In genomic region chr16:71461686-71462648, GRCh38 we compare ENCODE assay signal across 1 cellular context.
TF ChIP-seq lines count a peak whose summit lies in the region.

Gene ZNF23, minus strand, starts transcription at chr16:71462247. Its CDS starts 5,451 bp downstream, at chr16:71456796.

TF ChIP-seq in HepG2, 621 proteins besides CTCF, POLR2A, EP300 and RAD21 (continued from another document and continues in another):
- TF ChIP-seq, protein P1, sequence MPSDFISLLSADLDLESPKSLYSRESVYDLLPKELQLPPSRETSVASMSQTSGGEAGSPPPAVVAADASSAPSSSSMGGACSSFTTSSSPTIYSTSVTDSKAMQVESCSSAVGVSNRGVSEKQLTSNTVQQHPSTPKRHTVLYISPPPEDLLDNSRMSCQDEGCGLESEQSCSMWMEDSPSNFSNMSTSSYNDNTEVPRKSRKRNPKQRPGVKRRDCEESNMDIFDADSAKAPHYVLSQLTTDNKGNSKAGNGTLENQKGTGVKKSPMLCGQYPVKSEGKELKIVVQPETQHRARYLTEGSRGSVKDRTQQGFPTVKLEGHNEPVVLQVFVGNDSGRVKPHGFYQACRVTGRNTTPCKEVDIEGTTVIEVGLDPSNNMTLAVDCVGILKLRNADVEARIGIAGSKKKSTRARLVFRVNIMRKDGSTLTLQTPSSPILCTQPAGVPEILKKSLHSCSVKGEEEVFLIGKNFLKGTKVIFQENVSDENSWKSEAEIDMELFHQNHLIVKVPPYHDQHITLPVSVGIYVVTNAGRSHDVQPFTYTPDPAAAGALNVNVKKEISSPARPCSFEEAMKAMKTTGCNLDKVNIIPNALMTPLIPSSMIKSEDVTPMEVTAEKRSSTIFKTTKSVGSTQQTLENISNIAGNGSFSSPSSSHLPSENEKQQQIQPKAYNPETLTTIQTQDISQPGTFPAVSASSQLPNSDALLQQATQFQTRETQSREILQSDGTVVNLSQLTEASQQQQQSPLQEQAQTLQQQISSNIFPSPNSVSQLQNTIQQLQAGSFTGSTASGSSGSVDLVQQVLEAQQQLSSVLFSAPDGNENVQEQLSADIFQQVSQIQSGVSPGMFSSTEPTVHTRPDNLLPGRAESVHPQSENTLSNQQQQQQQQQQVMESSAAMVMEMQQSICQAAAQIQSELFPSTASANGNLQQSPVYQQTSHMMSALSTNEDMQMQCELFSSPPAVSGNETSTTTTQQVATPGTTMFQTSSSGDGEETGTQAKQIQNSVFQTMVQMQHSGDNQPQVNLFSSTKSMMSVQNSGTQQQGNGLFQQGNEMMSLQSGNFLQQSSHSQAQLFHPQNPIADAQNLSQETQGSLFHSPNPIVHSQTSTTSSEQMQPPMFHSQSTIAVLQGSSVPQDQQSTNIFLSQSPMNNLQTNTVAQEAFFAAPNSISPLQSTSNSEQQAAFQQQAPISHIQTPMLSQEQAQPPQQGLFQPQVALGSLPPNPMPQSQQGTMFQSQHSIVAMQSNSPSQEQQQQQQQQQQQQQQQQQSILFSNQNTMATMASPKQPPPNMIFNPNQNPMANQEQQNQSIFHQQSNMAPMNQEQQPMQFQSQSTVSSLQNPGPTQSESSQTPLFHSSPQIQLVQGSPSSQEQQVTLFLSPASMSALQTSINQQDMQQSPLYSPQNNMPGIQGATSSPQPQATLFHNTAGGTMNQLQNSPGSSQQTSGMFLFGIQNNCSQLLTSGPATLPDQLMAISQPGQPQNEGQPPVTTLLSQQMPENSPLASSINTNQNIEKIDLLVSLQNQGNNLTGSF (CRISPR knock-in tag; IDR thresholded peaks at IDR 0.05), result no peak
- TF ChIP-seq SMARCC2 (IDR thresholded peaks at IDR 0.05) (no peak), PHF8 (CRISPR knock-in tag; IDR thresholded peaks at IDR 0.05) (peak; percentile 100), SKI (IDR thresholded peaks at IDR 0.05; ENCODE audit: partially characterized antibody) (peak; percentile 56), ZNF773 (CRISPR knock-in tag; IDR thresholded peaks at IDR 0.05; ENCODE audit: borderline replicate concordance) (peak; percentile 87; the same call in 1 of the 2 replicates), NFE2L2 (IDR thresholded peaks at IDR 0.05; ENCODE audit: low read length) (no peak), ZBTB7B (CRISPR knock-in tag; IDR thresholded peaks at IDR 0.05) (peak; percentile 61), ZSCAN20 (CRISPR knock-in tag; IDR thresholded peaks at IDR 0.05; ENCODE audit: borderline replicate concordance) (peak; percentile 65), FOXP1 (IDR thresholded peaks at IDR 0.05) (no peak), FOXP1 (CRISPR knock-in tag; IDR thresholded peaks at IDR 0.05) (no peak; the same call in 1 of the 2 replicates), CCAR2 (optimal IDR thresholded peaks at IDR 0.05; ENCODE audit: low read depth, low read length) (no peak), TBX2 (CRISPR knock-in tag; IDR thresholded peaks at IDR 0.05; ENCODE audit: borderline replicate concordance) (peak; percentile 94), RARA (CRISPR knock-in tag; IDR thresholded peaks at IDR 0.05) (peak; percentile 47; the same call in 1 of the 2 replicates), RERE (CRISPR knock-in tag; IDR thresholded peaks at IDR 0.05; ENCODE audit: low read depth) (peak; percentile 27; the same call in 1 of the 2 replicates), ZMAT3 (CRISPR knock-in tag; conservative IDR thresholded peaks at IDR 0.05) (no peak), SMYD3 (CRISPR knock-in tag; IDR thresholded peaks at IDR 0.05) (no peak), PHF20 (CRISPR knock-in tag; IDR thresholded peaks at IDR 0.05) (peak; percentile 100), NFKB2 (CRISPR knock-in tag; IDR thresholded peaks at IDR 0.05; ENCODE audit: borderline replicate concordance) (peak; percentile 97), PRPF4 (IDR thresholded peaks at IDR 0.05; ENCODE audit: low read depth, low read length, poor library complexity, severe bottlenecking) (no peak), EED (CRISPR knock-in tag; IDR thresholded peaks at IDR 0.05) (peak; percentile 93), RFX5 (IDR thresholded peaks at IDR 0.05; ENCODE audit: low read depth, low read length) (peak; percentile 49; the same call in 1 of the 2 replicates), MED13 (CRISPR knock-in tag; IDR thresholded peaks at IDR 0.05) (no peak; the same call in 1 of the 2 replicates), CENPT (CRISPR knock-in tag; IDR thresholded peaks at IDR 0.05; ENCODE audit: low read depth) (no peak), ATM (IDR thresholded peaks at IDR 0.05; ENCODE audit: borderline replicate concordance) (no peak), NR2C2 (CRISPR knock-in tag; IDR thresholded peaks at IDR 0.05; ENCODE audit: borderline replicate concordance) (peak; percentile 96), GABPA (IDR thresholded peaks at IDR 0.05; ENCODE audit: low read depth, low read length) (peak; percentile 96), GABPA (CRISPR knock-in tag; IDR thresholded peaks at IDR 0.05; ENCODE audit: low read depth) (peak; percentile 99), EZH2 (conservative IDR thresholded peaks at IDR 0.05; ENCODE audit: low read depth, low read length) (no peak), STAG1 (CRISPR knock-in tag; IDR thresholded peaks at IDR 0.05) (no peak; the same call in 1 of the 2 replicates)
- TF ChIP-seq, protein P2, sequence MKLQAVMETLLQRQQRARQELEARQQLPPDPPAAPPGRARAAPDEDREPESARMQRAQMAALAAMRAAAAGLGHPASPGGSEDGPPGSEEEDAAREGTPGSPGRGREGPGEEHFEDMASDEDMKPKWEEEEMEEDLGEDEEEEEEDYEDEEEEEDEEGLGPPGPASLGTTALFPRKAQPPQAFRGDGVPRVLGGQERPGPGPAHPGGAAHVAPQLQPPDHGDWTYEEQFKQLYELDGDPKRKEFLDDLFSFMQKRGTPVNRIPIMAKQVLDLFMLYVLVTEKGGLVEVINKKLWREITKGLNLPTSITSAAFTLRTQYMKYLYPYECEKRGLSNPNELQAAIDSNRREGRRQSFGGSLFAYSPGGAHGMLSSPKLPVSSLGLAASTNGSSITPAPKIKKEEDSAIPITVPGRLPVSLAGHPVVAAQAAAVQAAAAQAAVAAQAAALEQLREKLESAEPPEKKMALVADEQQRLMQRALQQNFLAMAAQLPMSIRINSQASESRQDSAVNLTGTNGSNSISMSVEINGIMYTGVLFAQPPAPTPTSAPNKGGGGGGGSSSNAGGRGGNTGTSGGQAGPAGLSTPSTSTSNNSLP (IDR thresholded peaks at IDR 0.05; ENCODE audit: low read depth, low read length), result 0 out of 2 replicates have a peak, but pooled peaks have one; percentile 25
- TF ChIP-seq, protein P3, sequence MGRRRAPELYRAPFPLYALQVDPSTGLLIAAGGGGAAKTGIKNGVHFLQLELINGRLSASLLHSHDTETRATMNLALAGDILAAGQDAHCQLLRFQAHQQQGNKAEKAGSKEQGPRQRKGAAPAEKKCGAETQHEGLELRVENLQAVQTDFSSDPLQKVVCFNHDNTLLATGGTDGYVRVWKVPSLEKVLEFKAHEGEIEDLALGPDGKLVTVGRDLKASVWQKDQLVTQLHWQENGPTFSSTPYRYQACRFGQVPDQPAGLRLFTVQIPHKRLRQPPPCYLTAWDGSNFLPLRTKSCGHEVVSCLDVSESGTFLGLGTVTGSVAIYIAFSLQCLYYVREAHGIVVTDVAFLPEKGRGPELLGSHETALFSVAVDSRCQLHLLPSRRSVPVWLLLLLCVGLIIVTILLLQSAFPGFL (CRISPR knock-in tag; IDR thresholded peaks at IDR 0.05), result peak; percentile 76; the same call in 1 of the 2 replicates
- TF ChIP-seq, protein P4, sequence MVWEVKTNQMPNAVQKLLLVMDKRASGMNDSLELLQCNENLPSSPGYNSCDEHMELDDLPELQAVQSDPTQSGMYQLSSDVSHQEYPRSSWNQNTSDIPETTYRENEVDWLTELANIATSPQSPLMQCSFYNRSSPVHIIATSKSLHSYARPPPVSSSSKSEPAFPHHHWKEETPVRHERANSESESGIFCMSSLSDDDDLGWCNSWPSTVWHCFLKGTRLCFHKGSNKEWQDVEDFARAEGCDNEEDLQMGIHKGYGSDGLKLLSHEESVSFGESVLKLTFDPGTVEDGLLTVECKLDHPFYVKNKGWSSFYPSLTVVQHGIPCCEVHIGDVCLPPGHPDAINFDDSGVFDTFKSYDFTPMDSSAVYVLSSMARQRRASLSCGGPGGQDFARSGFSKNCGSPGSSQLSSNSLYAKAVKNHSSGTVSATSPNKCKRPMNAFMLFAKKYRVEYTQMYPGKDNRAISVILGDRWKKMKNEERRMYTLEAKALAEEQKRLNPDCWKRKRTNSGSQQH (CRISPR knock-in tag; IDR thresholded peaks at IDR 0.05; ENCODE audit: low read depth), result peak; percentile 87
- TF ChIP-seq, protein P5, sequence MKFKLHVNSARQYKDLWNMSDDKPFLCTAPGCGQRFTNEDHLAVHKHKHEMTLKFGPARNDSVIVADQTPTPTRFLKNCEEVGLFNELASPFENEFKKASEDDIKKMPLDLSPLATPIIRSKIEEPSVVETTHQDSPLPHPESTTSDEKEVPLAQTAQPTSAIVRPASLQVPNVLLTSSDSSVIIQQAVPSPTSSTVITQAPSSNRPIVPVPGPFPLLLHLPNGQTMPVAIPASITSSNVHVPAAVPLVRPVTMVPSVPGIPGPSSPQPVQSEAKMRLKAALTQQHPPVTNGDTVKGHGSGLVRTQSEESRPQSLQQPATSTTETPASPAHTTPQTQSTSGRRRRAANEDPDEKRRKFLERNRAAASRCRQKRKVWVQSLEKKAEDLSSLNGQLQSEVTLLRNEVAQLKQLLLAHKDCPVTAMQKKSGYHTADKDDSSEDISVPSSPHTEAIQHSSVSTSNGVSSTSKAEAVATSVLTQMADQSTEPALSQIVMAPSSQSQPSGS (CRISPR knock-in tag; IDR thresholded peaks at IDR 0.05), result peak; percentile 90
- TF ChIP-seq, protein P6, sequence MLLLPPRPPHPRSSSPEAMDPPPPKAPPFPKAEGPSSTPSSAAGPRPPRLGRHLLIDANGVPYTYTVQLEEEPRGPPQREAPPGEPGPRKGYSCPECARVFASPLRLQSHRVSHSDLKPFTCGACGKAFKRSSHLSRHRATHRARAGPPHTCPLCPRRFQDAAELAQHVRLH (CRISPR knock-in tag; IDR thresholded peaks at IDR 0.05; ENCODE audit: borderline replicate concordance, low read depth), result peak; percentile 39; the same call in 1 of the 2 replicates
- TF ChIP-seq, protein P7, sequence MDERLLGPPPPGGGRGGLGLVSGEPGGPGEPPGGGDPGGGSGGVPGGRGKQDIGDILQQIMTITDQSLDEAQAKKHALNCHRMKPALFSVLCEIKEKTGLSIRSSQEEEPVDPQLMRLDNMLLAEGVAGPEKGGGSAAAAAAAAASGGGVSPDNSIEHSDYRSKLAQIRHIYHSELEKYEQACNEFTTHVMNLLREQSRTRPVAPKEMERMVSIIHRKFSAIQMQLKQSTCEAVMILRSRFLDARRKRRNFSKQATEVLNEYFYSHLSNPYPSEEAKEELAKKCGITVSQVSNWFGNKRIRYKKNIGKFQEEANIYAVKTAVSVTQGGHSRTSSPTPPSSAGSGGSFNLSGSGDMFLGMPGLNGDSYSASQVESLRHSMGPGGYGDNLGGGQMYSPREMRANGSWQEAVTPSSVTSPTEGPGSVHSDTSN (CRISPR knock-in tag; IDR thresholded peaks at IDR 0.05), result no peak
- TF ChIP-seq, protein P8, sequence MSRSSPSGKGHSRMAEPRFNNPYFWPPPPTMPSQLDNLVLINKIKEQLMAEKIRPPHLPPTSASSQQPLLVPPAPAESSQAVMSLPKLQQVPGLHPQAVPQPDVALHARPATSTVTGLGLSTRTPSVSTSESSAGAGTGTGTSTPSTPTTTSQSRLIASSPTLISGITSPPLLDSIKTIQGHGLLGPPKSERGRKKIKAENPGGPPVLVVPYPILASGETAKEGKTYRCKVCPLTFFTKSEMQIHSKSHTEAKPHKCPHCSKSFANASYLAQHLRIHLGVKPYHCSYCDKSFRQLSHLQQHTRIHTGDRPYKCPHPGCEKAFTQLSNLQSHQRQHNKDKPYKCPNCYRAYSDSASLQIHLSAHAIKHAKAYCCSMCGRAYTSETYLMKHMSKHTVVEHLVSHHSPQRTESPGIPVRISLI (CRISPR knock-in tag; IDR thresholded peaks at IDR 0.05; ENCODE audit: borderline replicate concordance), result no peak; the same call in 1 of the 2 replicates
- TF ChIP-seq, protein P9, sequence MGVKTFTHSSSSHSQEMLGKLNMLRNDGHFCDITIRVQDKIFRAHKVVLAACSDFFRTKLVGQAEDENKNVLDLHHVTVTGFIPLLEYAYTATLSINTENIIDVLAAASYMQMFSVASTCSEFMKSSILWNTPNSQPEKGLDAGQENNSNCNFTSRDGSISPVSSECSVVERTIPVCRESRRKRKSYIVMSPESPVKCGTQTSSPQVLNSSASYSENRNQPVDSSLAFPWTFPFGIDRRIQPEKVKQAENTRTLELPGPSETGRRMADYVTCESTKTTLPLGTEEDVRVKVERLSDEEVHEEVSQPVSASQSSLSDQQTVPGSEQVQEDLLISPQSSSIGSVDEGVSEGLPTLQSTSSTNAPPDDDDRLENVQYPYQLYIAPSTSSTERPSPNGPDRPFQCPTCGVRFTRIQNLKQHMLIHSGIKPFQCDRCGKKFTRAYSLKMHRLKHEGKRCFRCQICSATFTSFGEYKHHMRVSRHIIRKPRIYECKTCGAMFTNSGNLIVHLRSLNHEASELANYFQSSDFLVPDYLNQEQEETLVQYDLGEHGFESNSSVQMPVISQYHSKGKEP (CRISPR knock-in tag; IDR thresholded peaks at IDR 0.05), result peak; percentile 73; the same call in 1 of the 2 replicates
